ENCODE assay signal across 2 cellular contexts in genomic region chr5:135191084-135191826, GRCh38.
TF ChIP-seq lines count a peak whose summit lies in the region.

No MANE protein-coding gene starts in this region.

TF ChIP-seq in HCT116, 20 proteins besides CTCF, POLR2A, EP300 and RAD21 (continued from another document):
- TF ChIP-seq, protein P1, sequence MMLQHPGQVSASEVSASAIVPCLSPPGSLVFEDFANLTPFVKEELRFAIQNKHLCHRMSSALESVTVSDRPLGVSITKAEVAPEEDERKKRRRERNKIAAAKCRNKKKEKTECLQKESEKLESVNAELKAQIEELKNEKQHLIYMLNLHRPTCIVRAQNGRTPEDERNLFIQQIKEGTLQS (IDR thresholded peaks at IDR 0.05), result no peak
- TF ChIP-seq YY1 (IDR thresholded peaks at IDR 0.05; ENCODE audit: extremely low read depth, insufficient replicate concordance, low read depth, low read length), result peak; percentile 35
- peak; percentile 50; the same call in 1 of the 2 replicates for TF ChIP-seq POLR2AphosphoS5 (IDR thresholded peaks at IDR 0.05; ENCODE audit: low read depth, low read length)
TF ChIP-seq in HCT116: peak in this region for 5.

TF ChIP-seq in GM12878, 131 proteins besides CTCF, POLR2A, EP300 and RAD21 (continued from another document and continues in another):
- TF ChIP-seq, protein P2, sequence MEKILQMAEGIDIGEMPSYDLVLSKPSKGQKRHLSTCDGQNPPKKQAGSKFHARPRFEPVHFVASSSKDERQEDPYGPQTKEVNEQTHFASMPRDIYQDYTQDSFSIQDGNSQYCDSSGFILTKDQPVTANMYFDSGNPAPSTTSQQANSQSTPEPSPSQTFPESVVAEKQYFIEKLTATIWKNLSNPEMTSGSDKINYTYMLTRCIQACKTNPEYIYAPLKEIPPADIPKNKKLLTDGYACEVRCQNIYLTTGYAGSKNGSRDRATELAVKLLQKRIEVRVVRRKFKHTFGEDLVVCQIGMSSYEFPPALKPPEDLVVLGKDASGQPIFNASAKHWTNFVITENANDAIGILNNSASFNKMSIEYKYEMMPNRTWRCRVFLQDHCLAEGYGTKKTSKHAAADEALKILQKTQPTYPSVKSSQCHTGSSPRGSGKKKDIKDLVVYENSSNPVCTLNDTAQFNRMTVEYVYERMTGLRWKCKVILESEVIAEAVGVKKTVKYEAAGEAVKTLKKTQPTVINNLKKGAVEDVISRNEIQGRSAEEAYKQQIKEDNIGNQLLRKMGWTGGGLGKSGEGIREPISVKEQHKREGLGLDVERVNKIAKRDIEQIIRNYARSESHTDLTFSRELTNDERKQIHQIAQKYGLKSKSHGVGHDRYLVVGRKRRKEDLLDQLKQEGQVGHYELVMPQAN (conservative IDR thresholded peaks at IDR 0.05), result no peak
- TF ChIP-seq E4F1 (IDR thresholded peaks at IDR 0.05; ENCODE audit: borderline replicate concordance, partially characterized antibody), result no peak
- TF ChIP-seq ATF7 (IDR thresholded peaks at IDR 0.05; ENCODE audit: low read depth), result no peak
- no peak for TF ChIP-seq SIX5 (IDR thresholded peaks at IDR 0.05; ENCODE audit: low read depth, low read length, severe bottlenecking)
- no peak for TF ChIP-seq ZZZ3 (IDR thresholded peaks at IDR 0.05; ENCODE audit: control insufficient read depth, insufficient read length, low read depth)
- TF ChIP-seq ASH2L (IDR thresholded peaks at IDR 0.05; ENCODE audit: borderline replicate concordance, low read depth), result no peak
- no peak for TF ChIP-seq ATF2 (IDR thresholded peaks at IDR 0.05; ENCODE audit: low read length)
- TF ChIP-seq ZBTB11 (CRISPR knock-in tag; IDR thresholded peaks at IDR 0.05), result no peak
- TF ChIP-seq, protein P3, sequence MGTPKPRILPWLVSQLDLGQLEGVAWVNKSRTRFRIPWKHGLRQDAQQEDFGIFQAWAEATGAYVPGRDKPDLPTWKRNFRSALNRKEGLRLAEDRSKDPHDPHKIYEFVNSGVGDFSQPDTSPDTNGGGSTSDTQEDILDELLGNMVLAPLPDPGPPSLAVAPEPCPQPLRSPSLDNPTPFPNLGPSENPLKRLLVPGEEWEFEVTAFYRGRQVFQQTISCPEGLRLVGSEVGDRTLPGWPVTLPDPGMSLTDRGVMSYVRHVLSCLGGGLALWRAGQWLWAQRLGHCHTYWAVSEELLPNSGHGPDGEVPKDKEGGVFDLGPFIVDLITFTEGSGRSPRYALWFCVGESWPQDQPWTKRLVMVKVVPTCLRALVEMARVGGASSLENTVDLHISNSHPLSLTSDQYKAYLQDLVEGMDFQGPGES (IDR thresholded peaks at IDR 0.05), result no peak
- TF ChIP-seq BACH1 (IDR thresholded peaks at IDR 0.05; ENCODE audit: borderline replicate concordance), result no peak
- TF ChIP-seq FOXM1 (IDR thresholded peaks at IDR 0.05; ENCODE audit: low read depth, low read length), result no peak
- no peak for TF ChIP-seq STAT3 (IDR thresholded peaks at IDR 0.05; ENCODE audit: low read depth, low read length)
- no peak for TF ChIP-seq RFX5 (IDR thresholded peaks at IDR 0.05; ENCODE audit: low read depth, low read length)
- no peak for TF ChIP-seq JUNB (IDR thresholded peaks at IDR 0.05)
- peak; percentile 34; the same call in 1 of the 2 replicates for TF ChIP-seq YY1 (IDR thresholded peaks at IDR 0.05; ENCODE audit: low read depth, low read length)
- TF ChIP-seq SMAD5 (IDR thresholded peaks at IDR 0.05; ENCODE audit: low read depth), result no peak
- no peak for TF ChIP-seq ZNF274 (IDR thresholded peaks at IDR 0.05; ENCODE audit: insufficient read depth, insufficient read length)
- no peak for TF ChIP-seq STAT1 (conservative IDR thresholded peaks at IDR 0.05)
- TF ChIP-seq NR2C2 (IDR thresholded peaks at IDR 0.05; ENCODE audit: borderline replicate concordance, control insufficient read depth, insufficient read length, low read depth), result no peak
- TF ChIP-seq ZNF207 (IDR thresholded peaks at IDR 0.05; ENCODE audit: borderline replicate concordance), result no peak
- TF ChIP-seq, protein P4, sequence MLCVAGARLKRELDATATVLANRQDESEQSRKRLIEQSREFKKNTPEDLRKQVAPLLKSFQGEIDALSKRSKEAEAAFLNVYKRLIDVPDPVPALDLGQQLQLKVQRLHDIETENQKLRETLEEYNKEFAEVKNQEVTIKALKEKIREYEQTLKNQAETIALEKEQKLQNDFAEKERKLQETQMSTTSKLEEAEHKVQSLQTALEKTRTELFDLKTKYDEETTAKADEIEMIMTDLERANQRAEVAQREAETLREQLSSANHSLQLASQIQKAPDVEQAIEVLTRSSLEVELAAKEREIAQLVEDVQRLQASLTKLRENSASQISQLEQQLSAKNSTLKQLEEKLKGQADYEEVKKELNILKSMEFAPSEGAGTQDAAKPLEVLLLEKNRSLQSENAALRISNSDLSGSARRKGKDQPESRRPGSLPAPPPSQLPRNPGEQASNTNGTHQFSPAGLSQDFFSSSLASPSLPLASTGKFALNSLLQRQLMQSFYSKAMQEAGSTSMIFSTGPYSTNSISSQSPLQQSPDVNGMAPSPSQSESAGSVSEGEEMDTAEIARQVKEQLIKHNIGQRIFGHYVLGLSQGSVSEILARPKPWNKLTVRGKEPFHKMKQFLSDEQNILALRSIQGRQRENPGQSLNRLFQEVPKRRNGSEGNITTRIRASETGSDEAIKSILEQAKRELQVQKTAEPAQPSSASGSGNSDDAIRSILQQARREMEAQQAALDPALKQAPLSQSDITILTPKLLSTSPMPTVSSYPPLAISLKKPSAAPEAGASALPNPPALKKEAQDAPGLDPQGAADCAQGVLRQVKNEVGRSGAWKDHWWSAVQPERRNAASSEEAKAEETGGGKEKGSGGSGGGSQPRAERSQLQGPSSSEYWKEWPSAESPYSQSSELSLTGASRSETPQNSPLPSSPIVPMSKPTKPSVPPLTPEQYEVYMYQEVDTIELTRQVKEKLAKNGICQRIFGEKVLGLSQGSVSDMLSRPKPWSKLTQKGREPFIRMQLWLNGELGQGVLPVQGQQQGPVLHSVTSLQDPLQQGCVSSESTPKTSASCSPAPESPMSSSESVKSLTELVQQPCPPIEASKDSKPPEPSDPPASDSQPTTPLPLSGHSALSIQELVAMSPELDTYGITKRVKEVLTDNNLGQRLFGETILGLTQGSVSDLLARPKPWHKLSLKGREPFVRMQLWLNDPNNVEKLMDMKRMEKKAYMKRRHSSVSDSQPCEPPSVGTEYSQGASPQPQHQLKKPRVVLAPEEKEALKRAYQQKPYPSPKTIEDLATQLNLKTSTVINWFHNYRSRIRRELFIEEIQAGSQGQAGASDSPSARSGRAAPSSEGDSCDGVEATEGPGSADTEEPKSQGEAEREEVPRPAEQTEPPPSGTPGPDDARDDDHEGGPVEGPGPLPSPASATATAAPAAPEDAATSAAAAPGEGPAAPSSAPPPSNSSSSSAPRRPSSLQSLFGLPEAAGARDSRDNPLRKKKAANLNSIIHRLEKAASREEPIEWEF (IDR thresholded peaks at IDR 0.05; ENCODE audit: insufficient replicate concordance, low read depth, low read length), result no peak
- no peak for TF ChIP-seq NRF1 (conservative IDR thresholded peaks at IDR 0.05; ENCODE audit: low read depth, low read length)
- 0 out of 2 replicates have a peak, but pooled peaks have one; percentile 29 for TF ChIP-seq IKZF1 (conservative IDR thresholded peaks at IDR 0.05)
- TF ChIP-seq SMARCA5 (IDR thresholded peaks at IDR 0.05), result peak; percentile 68; the same call in 1 of the 2 replicates
- peak; percentile 40; the same call in 1 of the 2 replicates for TF ChIP-seq CREM (IDR thresholded peaks at IDR 0.05; ENCODE audit: low read depth)
- no peak for TF ChIP-seq EZH2 (IDR thresholded peaks at IDR 0.05; ENCODE audit: borderline replicate concordance, control insufficient read depth, low read depth, low read length)
- TF ChIP-seq JUND (IDR thresholded peaks at IDR 0.05; ENCODE audit: low read depth, low read length), result no peak
- no peak for TF ChIP-seq POU2F2 (IDR thresholded peaks at IDR 0.05; ENCODE audit: borderline replicate concordance, low read depth, low read length)
- TF ChIP-seq, protein P5, sequence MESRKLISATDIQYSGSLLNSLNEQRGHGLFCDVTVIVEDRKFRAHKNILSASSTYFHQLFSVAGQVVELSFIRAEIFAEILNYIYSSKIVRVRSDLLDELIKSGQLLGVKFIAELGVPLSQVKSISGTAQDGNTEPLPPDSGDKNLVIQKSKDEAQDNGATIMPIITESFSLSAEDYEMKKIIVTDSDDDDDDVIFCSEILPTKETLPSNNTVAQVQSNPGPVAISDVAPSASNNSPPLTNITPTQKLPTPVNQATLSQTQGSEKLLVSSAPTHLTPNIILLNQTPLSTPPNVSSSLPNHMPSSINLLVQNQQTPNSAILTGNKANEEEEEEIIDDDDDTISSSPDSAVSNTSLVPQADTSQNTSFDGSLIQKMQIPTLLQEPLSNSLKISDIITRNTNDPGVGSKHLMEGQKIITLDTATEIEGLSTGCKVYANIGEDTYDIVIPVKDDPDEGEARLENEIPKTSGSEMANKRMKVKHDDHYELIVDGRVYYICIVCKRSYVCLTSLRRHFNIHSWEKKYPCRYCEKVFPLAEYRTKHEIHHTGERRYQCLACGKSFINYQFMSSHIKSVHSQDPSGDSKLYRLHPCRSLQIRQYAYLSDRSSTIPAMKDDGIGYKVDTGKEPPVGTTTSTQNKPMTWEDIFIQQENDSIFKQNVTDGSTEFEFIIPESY (IDR thresholded peaks at IDR 0.05), result 0 out of 2 replicates have a peak, but pooled peaks have one; percentile 32
- TF ChIP-seq PML (IDR thresholded peaks at IDR 0.05; ENCODE audit: low read length), result no peak
- peak; percentile 60 for TF ChIP-seq LARP7 (IDR thresholded peaks at IDR 0.05)
- TF ChIP-seq IKZF2 (IDR thresholded peaks at IDR 0.05), result no peak
- TF ChIP-seq, protein P6, sequence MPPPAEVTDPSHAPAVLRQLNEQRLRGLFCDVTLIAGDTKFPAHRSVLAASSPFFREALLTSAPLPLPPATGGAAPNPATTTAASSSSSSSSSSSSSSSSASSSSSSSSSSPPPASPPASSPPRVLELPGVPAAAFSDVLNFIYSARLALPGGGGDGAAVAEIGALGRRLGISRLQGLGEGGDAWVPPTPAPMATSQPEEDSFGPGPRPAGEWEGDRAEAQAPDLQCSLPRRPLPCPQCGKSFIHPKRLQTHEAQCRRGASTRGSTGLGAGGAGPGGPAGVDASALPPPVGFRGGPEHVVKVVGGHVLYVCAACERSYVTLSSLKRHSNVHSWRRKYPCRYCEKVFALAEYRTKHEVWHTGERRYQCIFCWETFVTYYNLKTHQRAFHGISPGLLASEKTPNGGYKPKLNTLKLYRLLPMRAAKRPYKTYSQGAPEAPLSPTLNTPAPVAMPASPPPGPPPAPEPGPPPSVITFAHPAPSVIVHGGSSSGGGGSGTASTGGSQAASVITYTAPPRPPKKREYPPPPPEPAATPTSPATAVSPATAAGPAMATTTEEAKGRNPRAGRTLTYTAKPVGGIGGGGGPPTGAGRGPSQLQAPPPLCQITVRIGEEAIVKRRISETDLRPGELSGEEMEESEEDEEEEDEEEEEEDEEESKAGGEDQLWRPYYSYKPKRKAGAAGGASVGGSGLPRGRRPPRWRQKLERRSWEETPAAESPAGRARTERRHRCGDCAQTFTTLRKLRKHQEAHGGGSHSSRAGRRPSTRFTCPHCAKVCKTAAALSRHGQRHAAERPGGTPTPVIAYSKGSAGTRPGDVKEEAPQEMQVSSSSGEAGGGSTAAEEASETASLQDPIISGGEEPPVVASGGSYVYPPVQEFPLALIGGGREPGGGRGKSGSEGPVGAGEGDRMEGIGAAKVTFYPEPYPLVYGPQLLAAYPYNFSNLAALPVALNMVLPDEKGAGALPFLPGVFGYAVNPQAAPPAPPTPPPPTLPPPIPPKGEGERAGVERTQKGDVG (CRISPR knock-in tag; IDR thresholded peaks at IDR 0.05), result no peak
- no peak for TF ChIP-seq TCF3 (IDR thresholded peaks at IDR 0.05; ENCODE audit: borderline replicate concordance, insufficient read depth, low read depth, low read length)
- no peak for TF ChIP-seq SREBF1 (IDR thresholded peaks at IDR 0.05; ENCODE audit: low read length)
- TF ChIP-seq IRF4 (IDR thresholded peaks at IDR 0.05; ENCODE audit: low read depth, low read length), result no peak
- no peak for TF ChIP-seq MTA2 (IDR thresholded peaks at IDR 0.05; ENCODE audit: low read depth)
